ENCODE assay signal across 14 cellular contexts in genomic region chr4:187236491-187236890, GRCh38.
A peak's percentile ranks its signal among the peaks of the same experiment; 100 is the strongest.
DNase-seq lines count a peak whose midpoint lies in the region; ATAC-seq and TF ChIP-seq lines count a peak whose summit lies in the region.
"Had no signal": no experiment of that assay in that cellular context is flagged by ENCODE, and none has a peak within 500 bp of the region (broad histone marks: within the 10 kb centered on the region; RNA-seq: fewer than 3 reads in every experiment).

No MANE protein-coding gene starts in this region.

- ATAC-seq in GM21367 (IDR thresholded peaks at IDR 0.05; ENCODE audit: unreplicated experiment) (no peak), GM18502 (IDR thresholded peaks at IDR 0.05; ENCODE audit: poor library complexity, unreplicated experiment) (no peak)
- ATAC-seq: psoas muscle had no signal

- no peak overlapping the region for H3K9ac ChIP-seq in fibroblast of lung (ENCODE audit: insufficient read depth, low read length)

- H3K4me2 ChIP-seq in fibroblast of lung (ENCODE audit: extremely low read depth, insufficient read depth, low read length): no peak overlapping the region

- no peaks in the 10 kb centered on the region for H3K79me2 ChIP-seq in fibroblast of lung (ENCODE audit: control insufficient read depth, insufficient read depth, low read length)

- no peaks in the 10 kb centered on the region for H3K36me3 ChIP-seq in fibroblast of lung (ENCODE audit: control insufficient read depth, insufficient read depth, low read length)

- DNase-seq in GM03348 (ENCODE audit: low spot score): peak; percentile 84
- DNase-seq in RPMI7951 (ENCODE audit: low read depth): peak; percentile 87
- peak; percentile 55 to 79 for DNase-seq in fibroblast of lung (ENCODE audit: low read depth in 2 of 2)
- peak; percentile 73 for DNase-seq in skeletal muscle cell (ENCODE audit: low read depth)
- DNase-seq in NCI-H146 treated with DMSO at 0.1 percent for 48 hours (lab: John Stamatoyannopoulos, UW; ENCODE audit: unreplicated experiment): no peak
- no peak for DNase-seq in SHP77 (lab: John Stamatoyannopoulos, UW)
- DNase-seq: activated CD4-positive, alpha-beta T cell treated with anti-CD3 and anti-CD28 coated beads, Interleukin-2, amount 10 ng/mL, durations not matched to agents 7 days and 5 days; Calu3; MM.1S; NCI-H345; psoas muscle; stimulated activated naive CD4-positive, alpha-beta T cell treated with Interleukin-2 at 50 U/mL for 16 hours had no signal

- no peak overlapping the region for H3K4me3 ChIP-seq in fibroblast of lung (replicated peaks in 1 of 4; ENCODE audit: control extremely low read depth in 1 of 4, insufficient read depth in 1 of 4, low read depth in 3 of 4, low read length in 4 of 4)
- no peak overlapping the region for H3K4me3 ChIP-seq in skeletal muscle cell (ENCODE audit: low read depth, low read length)
- H3K4me3 ChIP-seq: psoas muscle had no signal

- no peaks in the 10 kb centered on the region for H4K20me1 ChIP-seq in fibroblast of lung (ENCODE audit: control insufficient read depth, extremely low read depth, insufficient read depth, low read length)

- H3K4me1 ChIP-seq in fibroblast of lung (ENCODE audit: control insufficient read depth, extremely low read depth, insufficient read depth, low read length): no peaks in the 10 kb centered on the region
- H3K4me1 ChIP-seq: psoas muscle had no signal

- no peaks in the 10 kb centered on the region for H3K9me3 ChIP-seq in fibroblast of lung (ENCODE audit: control insufficient read depth, insufficient read depth, low read depth, low read length)
- H3K9me3 ChIP-seq: psoas muscle had no signal

- TF ChIP-seq CTCF in fibroblast of lung (conservative IDR thresholded peaks at IDR 0.05 in 1 of 2, IDR thresholded peaks at IDR 0.05 in 1 of 2; ENCODE audit: low read depth in 1 of 2, low read length in 2 of 2): no peak

- no peaks in the 10 kb centered on the region for H3K27me3 ChIP-seq in fibroblast of lung (ENCODE audit: control insufficient read depth, insufficient read depth, low read length)

- no peak overlapping the region for H2AFZ ChIP-seq in fibroblast of lung (ENCODE audit: low read length)

- no peak overlapping the region for H3K27ac ChIP-seq in fibroblast of lung (ENCODE audit: insufficient read depth, low read length)
- H3K27ac ChIP-seq: psoas muscle had no signal

Comparison
In these comparisons a context has a peak if more than half of its experiments do, and no peak if none do; other contexts are left out.
1. DNase-seq: peak in GM03348 (single experiment), RPMI7951 (single experiment), fibroblast of lung (2 of 2) and skeletal muscle cell (single experiment); none in NCI-H146 treated with DMSO at 0.1 percent for 48 hours (single experiment) and SHP77 (0 of 2).